Comparison of ENCODE assay signal across 14 cellular contexts in the genomic region with DNA sequence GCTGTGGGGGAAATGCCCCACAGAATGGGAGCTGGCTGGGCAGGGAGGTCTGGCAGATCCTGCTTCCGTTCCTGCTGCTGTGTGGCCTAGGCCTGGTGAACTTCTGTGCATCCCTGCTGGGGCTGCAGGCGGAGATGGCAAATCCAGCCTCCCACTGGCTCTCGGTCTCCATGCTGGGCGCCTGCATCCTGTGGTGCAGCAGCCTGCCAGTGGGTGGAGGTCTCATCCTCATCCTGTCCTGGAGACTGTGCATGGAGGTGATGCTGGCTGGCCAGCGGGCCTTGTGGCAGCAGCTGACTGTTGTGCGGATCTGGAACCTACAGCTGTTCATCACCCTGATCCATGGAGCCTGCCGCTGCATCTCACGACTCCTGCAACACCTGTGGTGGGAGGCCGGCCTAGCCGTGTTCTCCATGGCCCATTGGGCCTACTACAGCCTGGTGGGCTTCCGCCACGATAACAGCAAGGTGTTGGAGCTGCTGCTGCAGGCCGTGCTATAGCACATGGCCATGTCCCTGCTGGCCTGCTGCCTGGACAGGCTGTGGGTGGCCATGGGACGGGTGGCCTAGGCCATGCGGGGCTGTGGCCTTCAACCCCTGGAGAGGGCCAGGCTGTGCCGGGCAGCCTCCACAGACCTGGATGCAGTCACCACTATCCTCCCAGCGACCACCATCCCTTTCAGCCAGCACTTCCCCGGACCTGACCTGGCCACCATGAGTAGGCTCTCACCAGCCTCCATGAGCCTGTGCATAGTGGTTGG.
"Had no signal": no experiment of that assay in that cellular context is flagged by ENCODE, and none has a peak within 500 bp of the region (broad histone marks: within the 10 kb centered on the region; RNA-seq: fewer than 3 reads in every experiment).

No MANE protein-coding gene starts in this region.

- H3K36me3 ChIP-seq: adrenal gland, thoracic aorta, uterus had no signal

- ATAC-seq: stimulated activated naive CD8-positive, alpha-beta T cell treated with anti-CD3 and anti-CD28 coated beads, Interleukin-15, amount 100 ng/mL, for 72 hours; T-cell had no signal

- H3K27me3 Mint-ChIP-seq: stimulated activated naive CD8-positive, alpha-beta T cell treated with anti-CD3 and anti-CD28 coated beads, Interleukin-15, amount 100 ng/mL, for 72 hours; T-cell had no signal

- H3K9me3 ChIP-seq: adrenal gland, thoracic aorta, uterus had no signal

- H3K27ac ChIP-seq: adrenal gland, thoracic aorta, uterus, VCaP had no signal

- DNase-seq: activated CD4-positive, alpha-beta T cell treated with anti-CD3 and anti-CD28 coated beads for 4 hours; activated naive CD4-positive, alpha-beta T cell treated with anti-CD3 and anti-CD28 coated beads for 36 hours; adrenal gland; dermis blood vessel endothelial cell; hypothalamus; mammary epithelial cell; nephron progenitor cell; stimulated activated CD4-positive, alpha-beta T cell treated with anti-CD3 and anti-CD28 coated beads, Interleukin-4, amount 100 ng/mL, for 1 hour; stimulated activated CD8-positive, alpha-beta memory T cell treated with anti-CD3 and anti-CD28 coated beads, Interleukin-4, amount 100 ng/mL, for 48 hours; stimulated activated naive CD8-positive, alpha-beta T cell treated with anti-CD3 and anti-CD28 coated beads, Interleukin-15, amount 100 ng/mL, for 72 hours; T-cell; uterus had no signal

- H3K4me3 ChIP-seq: adrenal gland, thoracic aorta, uterus had no signal

- H3K4me1 ChIP-seq: uterus had no signal

- H3K4me3 Mint-ChIP-seq: activated naive CD4-positive, alpha-beta T cell treated with anti-CD3 and anti-CD28 coated beads for 36 hours; nephron progenitor cell; stimulated activated naive CD8-positive, alpha-beta T cell treated with anti-CD3 and anti-CD28 coated beads, Interleukin-15, amount 100 ng/mL, for 72 hours; T-cell had no signal

- H3K36me3 Mint-ChIP-seq: T-cell had no signal

- H3K27me3 ChIP-seq: adrenal gland, uterus had no signal

- H3K27ac Mint-ChIP-seq: activated naive CD4-positive, alpha-beta T cell treated with anti-CD3 and anti-CD28 coated beads for 36 hours; nephron progenitor cell; stimulated activated naive CD8-positive, alpha-beta T cell treated with anti-CD3 and anti-CD28 coated beads, Interleukin-15, amount 100 ng/mL, for 72 hours; T-cell had no signal

- H3K9me3 Mint-ChIP-seq: activated naive CD4-positive, alpha-beta T cell treated with anti-CD3 and anti-CD28 coated beads for 36 hours; nephron progenitor cell; stimulated activated naive CD8-positive, alpha-beta T cell treated with anti-CD3 and anti-CD28 coated beads, Interleukin-15, amount 100 ng/mL, for 72 hours; T-cell had no signal
